In the genomic region with DNA sequence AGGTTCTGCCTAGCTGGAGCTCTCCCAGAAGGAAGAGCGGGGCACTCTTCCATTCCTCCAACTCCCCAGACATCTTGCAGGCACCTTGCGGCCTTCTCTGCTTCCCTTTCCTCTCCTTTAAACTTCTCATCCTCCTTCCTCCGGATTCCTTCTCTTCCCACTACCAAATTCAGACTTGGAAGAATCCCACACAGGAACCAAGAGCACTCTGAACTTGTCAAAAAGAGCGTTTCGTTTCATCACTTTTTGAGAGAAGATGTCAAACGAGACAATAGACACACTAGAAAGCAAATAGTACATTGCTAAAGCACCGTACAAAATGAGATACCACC, we compare ENCODE assay signal across 12 cellular contexts. TPM values are rescaled to one million over a fixed set of nuclear protein-coding genes. Genes with fewer than 3 reads are reported as not detected.
DNase-seq lines count a peak whose midpoint lies in the region; ATAC-seq, FAIRE-seq and TF ChIP-seq lines count a peak whose summit lies in the region.
"Had no signal": no experiment of that assay in that cellular context is flagged by ENCODE, and none has a peak within 500 bp of the region (broad histone marks: within the 10 kb centered on the region; RNA-seq: fewer than 3 reads in every experiment).

No MANE protein-coding gene starts in this region.

- CTCF ChIA-PET in activated CD8-positive, alpha-beta T cell treated with anti-CD3 and anti-CD28 coated beads for 36 hours (lab: Charles Lee), result no interaction called here
- CTCF ChIA-PET in activated CD8-positive, alpha-beta T cell treated with anti-CD3 and anti-CD28 coated beads, Interleukin-2, amount 10 ng/mL, durations not matched to agents 7 days and 5 days (lab: Charles Lee), result no interaction called here

- no peaks in the 10 kb centered on the region for H3K36me3 ChIP-seq in suprapubic skin

- H3K27ac Mint-ChIP-seq in activated CD8-positive, alpha-beta T cell treated with anti-CD3 and anti-CD28 coated beads for 36 hours, result no peak overlapping the region
- H3K27ac Mint-ChIP-seq in activated CD8-positive, alpha-beta T cell treated with anti-CD3 and anti-CD28 coated beads, Interleukin-2, amount 10 ng/mL, durations not matched to agents 7 days and 5 days, result no peak overlapping the region
- no peak overlapping the region for H3K27ac Mint-ChIP-seq in chondrocyte (ENCODE audit: unreplicated experiment)
- H3K27ac Mint-ChIP-seq in mesothelial cell of epicardium, result no peak overlapping the region
- H3K27ac Mint-ChIP-seq: activated CD4-positive, alpha-beta memory T cell treated with anti-CD3 and anti-CD28 coated beads, Interleukin-2, amount 10 ng/mL, durations not matched to agents 7 days and 5 days had no signal

- peak overlapping the region; percentile 52 for H3K4me3 ChIP-seq in suprapubic skin

- peaks cover 12% of the 10 kb centered on the region for H3K9me3 Mint-ChIP-seq in activated CD8-positive, alpha-beta T cell treated with anti-CD3 and anti-CD28 coated beads for 36 hours
- H3K9me3 Mint-ChIP-seq in activated CD8-positive, alpha-beta T cell treated with anti-CD3 and anti-CD28 coated beads, Interleukin-2, amount 10 ng/mL, durations not matched to agents 7 days and 5 days (ENCODE audit: insufficient read depth), result no peaks in the 10 kb centered on the region
- H3K9me3 Mint-ChIP-seq in chondrocyte (ENCODE audit: low read depth), result peaks cover 18% of the 10 kb centered on the region
- peaks cover 15% of the 10 kb centered on the region for H3K9me3 Mint-ChIP-seq in mesothelial cell of epicardium
- H3K9me3 Mint-ChIP-seq: activated CD4-positive, alpha-beta memory T cell treated with anti-CD3 and anti-CD28 coated beads, Interleukin-2, amount 10 ng/mL, durations not matched to agents 7 days and 5 days had no signal

- no peak for DNase-seq in activated CD8-positive, alpha-beta T cell treated with anti-CD3 and anti-CD28 coated beads for 36 hours
- DNase-seq in activated CD8-positive, alpha-beta T cell treated with anti-CD3 and anti-CD28 coated beads, Interleukin-2, amount 10 ng/mL, durations not matched to agents 7 days and 5 days, result no peak
- DNase-seq in chondrocyte (ENCODE audit: low spot score), result no peak
- DNase-seq in mesothelial cell of epicardium (ENCODE audit: low spot score in 2 of 2, unreplicated experiment in 2 of 2), result no peak
- DNase-seq in suprapubic skin (ENCODE audit: low spot score in 2 of 2), result no peak
- DNase-seq in islet precursor cell, result no peak
- DNase-seq in frontal cortex (ENCODE audit: low spot score in 2 of 2), result no peak
- DNase-seq: activated CD4-positive, alpha-beta memory T cell treated with anti-CD3 and anti-CD28 coated beads, Interleukin-2, amount 10 ng/mL, durations not matched to agents 7 days and 5 days had no signal

- WGBS in suprapubic skin, result 58% methylated on average over 7 of the region's 7 CpGs

- peaks cover 3% of the 10 kb centered on the region for H3K36me3 Mint-ChIP-seq in activated CD8-positive, alpha-beta T cell treated with anti-CD3 and anti-CD28 coated beads for 36 hours (ENCODE audit: low read depth)
- no peaks in the 10 kb centered on the region for H3K36me3 Mint-ChIP-seq in activated CD8-positive, alpha-beta T cell treated with anti-CD3 and anti-CD28 coated beads, Interleukin-2, amount 10 ng/mL, durations not matched to agents 7 days and 5 days (ENCODE audit: low read depth)
- H3K36me3 Mint-ChIP-seq in chondrocyte (ENCODE audit: low read depth) (peaks cover 8% of the 10 kb centered on the region), mesothelial cell of epicardium (peaks cover 2% of the 10 kb centered on the region)

- H3K27me3 ChIP-seq in suprapubic skin, result peaks cover 58% of the 10 kb centered on the region

- no peak for FAIRE-seq in frontal cortex (lab: Jason Lieb, UNC)
- FAIRE-seq: H54 had no signal

- no peak for TF ChIP-seq EP300 in suprapubic skin (IDR thresholded peaks at IDR 0.05)

- peak overlapping the region; percentile 58 for H3K4me3 Mint-ChIP-seq in activated CD8-positive, alpha-beta T cell treated with anti-CD3 and anti-CD28 coated beads for 36 hours
- no peak overlapping the region for H3K4me3 Mint-ChIP-seq in activated CD8-positive, alpha-beta T cell treated with anti-CD3 and anti-CD28 coated beads, Interleukin-2, amount 10 ng/mL, durations not matched to agents 7 days and 5 days
- H3K4me3 Mint-ChIP-seq in chondrocyte (ENCODE audit: unreplicated experiment) (peak overlapping the region; percentile 64), mesothelial cell of epicardium (peak overlapping the region; percentile 72)
- H3K4me3 Mint-ChIP-seq: activated CD4-positive, alpha-beta memory T cell treated with anti-CD3 and anti-CD28 coated beads, Interleukin-2, amount 10 ng/mL, durations not matched to agents 7 days and 5 days had no signal

- peaks cover 10% of the 10 kb centered on the region for H3K4me1 Mint-ChIP-seq in activated CD8-positive, alpha-beta T cell treated with anti-CD3 and anti-CD28 coated beads for 36 hours (ENCODE audit: low read depth)
- H3K4me1 Mint-ChIP-seq in activated CD8-positive, alpha-beta T cell treated with anti-CD3 and anti-CD28 coated beads, Interleukin-2, amount 10 ng/mL, durations not matched to agents 7 days and 5 days (ENCODE audit: low read depth), result peaks cover 8% of the 10 kb centered on the region
- H3K4me1 Mint-ChIP-seq in chondrocyte (ENCODE audit: low read depth), result peaks cover 18% of the 10 kb centered on the region
- H3K4me1 Mint-ChIP-seq in mesothelial cell of epicardium, result peaks cover 12% of the 10 kb centered on the region

- H3K27me3 Mint-ChIP-seq in activated CD8-positive, alpha-beta T cell treated with anti-CD3 and anti-CD28 coated beads for 36 hours, result peaks cover 60% of the 10 kb centered on the region
- H3K27me3 Mint-ChIP-seq in activated CD8-positive, alpha-beta T cell treated with anti-CD3 and anti-CD28 coated beads, Interleukin-2, amount 10 ng/mL, durations not matched to agents 7 days and 5 days (ENCODE audit: low read depth), result peaks cover 54% of the 10 kb centered on the region
- H3K27me3 Mint-ChIP-seq in chondrocyte (ENCODE audit: low read depth), result peaks cover 49% of the 10 kb centered on the region
- H3K27me3 Mint-ChIP-seq in mesothelial cell of epicardium (ENCODE audit: low read depth), result peaks cover 12% of the 10 kb centered on the region

- no peak overlapping the region for H3K27ac ChIP-seq in suprapubic skin
- H3K27ac ChIP-seq: KMS-11 had no signal

- peaks cover 24% of the 10 kb centered on the region for H3K4me1 ChIP-seq in suprapubic skin

- intact Hi-C loops in activated CD8-positive, alpha-beta T cell treated with anti-CD3 and anti-CD28 coated beads for 36 hours (cut with micrococcal nuclease), result no loop called here

- H3K9me3 ChIP-seq in suprapubic skin, result no peaks in the 10 kb centered on the region

- TF ChIP-seq CTCF in activated CD8-positive, alpha-beta T cell treated with anti-CD3 and anti-CD28 coated beads for 36 hours (IDR thresholded peaks at IDR 0.05), result no peak
- TF ChIP-seq CTCF in chondrocyte (IDR thresholded peaks at IDR 0.05) (no peak), mesothelial cell of epicardium (IDR thresholded peaks at IDR 0.05; ENCODE audit: unreplicated experiment) (no peak), suprapubic skin (IDR thresholded peaks at IDR 0.05) (no peak)

- POLR2A ChIA-PET in activated CD8-positive, alpha-beta T cell treated with anti-CD3 and anti-CD28 coated beads for 36 hours (lab: Charles Lee), result no interaction called here
- POLR2A ChIA-PET in activated CD8-positive, alpha-beta T cell treated with anti-CD3 and anti-CD28 coated beads, Interleukin-2, amount 10 ng/mL, durations not matched to agents 7 days and 5 days (lab: Charles Lee), result no interaction called here

- no peak for TF ChIP-seq POLR2A in suprapubic skin (IDR thresholded peaks at IDR 0.05)

- no peak for ATAC-seq in activated CD8-positive, alpha-beta T cell treated with anti-CD3 and anti-CD28 coated beads for 36 hours
- ATAC-seq in activated CD8-positive, alpha-beta T cell treated with anti-CD3 and anti-CD28 coated beads, Interleukin-2, amount 10 ng/mL, durations not matched to agents 7 days and 5 days, result no peak
- no peak for ATAC-seq in HG02938 (IDR thresholded peaks at IDR 0.05; ENCODE audit: unreplicated experiment)

RNA-seq across cellular contexts. Expression of a gene that starts 0.5 kb away (rescaled TPM):
- not detected for total RNA-seq in activated CD8-positive, alpha-beta T cell treated with anti-CD3 and anti-CD28 coated beads for 36 hours
- total RNA-seq in activated CD8-positive, alpha-beta T cell treated with anti-CD3 and anti-CD28 coated beads, Interleukin-2, amount 10 ng/mL, durations not matched to agents 7 days and 5 days, result not detected
- not detected in 3 replicates for total RNA-seq in chondrocyte
- total RNA-seq in mesothelial cell of epicardium, result not detected in 3 replicates
- not detected for total RNA-seq in suprapubic skin
- total RNA-seq in frontal cortex, result 0.41 TPM
- total RNA-seq: activated CD4-positive, alpha-beta memory T cell treated with anti-CD3 and anti-CD28 coated beads, Interleukin-2, amount 10 ng/mL, durations not matched to agents 7 days and 5 days; esophagus mucosa had no signal

RNA-seq across cellular contexts. Expression of a gene that starts 45.3 kb away (rescaled TPM):
- 10 to 100 TPM; 11.9 to 15.8 TPM for total RNA-seq in activated CD8-positive, alpha-beta T cell treated with anti-CD3 and anti-CD28 coated beads for 36 hours
- total RNA-seq in activated CD8-positive, alpha-beta T cell treated with anti-CD3 and anti-CD28 coated beads, Interleukin-2, amount 10 ng/mL, durations not matched to agents 7 days and 5 days, result 10 to 100 TPM; 13.1 to 15.5 TPM
- total RNA-seq in chondrocyte (30.5 to 38.5 TPM (median 31.0 TPM) in 3 replicates), mesothelial cell of epicardium (45.6 to 51.8 TPM (median 49.0 TPM) in 3 replicates), suprapubic skin (10 to 100 TPM; 12.2 to 20.8 (median 17.1) TPM), frontal cortex (45.2 TPM)
